In genomic region chr19:48632692-48633147, GRCh38 we compare ENCODE assay signal across 9 cellular contexts. TPM values are rescaled to one million over a fixed set of nuclear protein-coding genes. Genes with fewer than 3 reads are reported as not detected.
A peak's percentile ranks its signal among the peaks of the same experiment; 100 is the strongest.
DNase-seq lines count a peak whose midpoint lies in the region; ATAC-seq and TF ChIP-seq lines count a peak whose summit lies in the region.
"Had no signal": no experiment of that assay in that cellular context is flagged by ENCODE, and none has a peak within 500 bp of the region (broad histone marks: within the 10 kb centered on the region; RNA-seq: fewer than 3 reads in every experiment).

No MANE protein-coding gene starts in this region.

- peak in 1 of 5 donors; percentile 13 for DNase-seq in CD4-positive, alpha-beta memory T cell
- peak; percentile 74 for DNase-seq in MV-4-11 (lab: John Stamatoyannopoulos, UW)
- DNase-seq in chondrocyte (ENCODE audit: low spot score): no peak
- no peak for DNase-seq in neural progenitor cell (ENCODE audit: low spot score)
- no peak for DNase-seq in cerebellum (ENCODE audit: low spot score)
- no peak for DNase-seq in mesenteric fat pad (ENCODE audit: low spot score)
- DNase-seq: stimulated activated CD4-positive, alpha-beta T cell treated with anti-CD3 and anti-CD28 coated beads, Interleukin-4, amount 100 ng/mL, for 1 hour had no signal

- H2AFZ ChIP-seq in neural progenitor cell (replicated peaks): no peak overlapping the region

- H3K9me3 ChIP-seq in CD4-positive, alpha-beta memory T cell (ENCODE audit: control insufficient read depth in 1 of 2, low read length in 2 of 2): no peaks in the 10 kb centered on the region
- H3K9me3 ChIP-seq in neural progenitor cell (ENCODE audit: low read depth): no peaks in the 10 kb centered on the region

- H3K27ac ChIP-seq in CD4-positive, alpha-beta memory T cell (ENCODE audit: low read depth, low read length): peak overlapping the region; percentile 88
- no peak overlapping the region for H3K27ac ChIP-seq in neural progenitor cell

- peaks cover 14 to 50% of the 10 kb centered on the region in 2 donors for H3K36me3 Mint-ChIP-seq in CD4-positive, alpha-beta memory T cell
- H3K36me3 Mint-ChIP-seq in chondrocyte (ENCODE audit: low read depth) (no peaks in the 10 kb centered on the region), neural progenitor cell (peaks cover 2% of the 10 kb centered on the region)

- ATAC-seq in HG03521 (IDR thresholded peaks at IDR 0.05; ENCODE audit: unreplicated experiment) (no peak), GM19467 (IDR thresholded peaks at IDR 0.05; ENCODE audit: unreplicated experiment) (no peak)

- POLR2A ChIA-PET in CD4-positive, alpha-beta memory T cell (lab: Charles Lee; ENCODE audit: partially characterized antibody): interaction anchor here (0.9 to 6.4 kb wide), 5 partner anchors 9 to 19 kb away, joined by 3 to 76 read pairs (median 32); partner anchors contain the start of genes CA11, RPL18 and SPHK2

- peaks cover 35% of the 10 kb centered on the region for H3K36me3 ChIP-seq in CD4-positive, alpha-beta memory T cell (ENCODE audit: insufficient read depth, low read length)
- no peaks in the 10 kb centered on the region for H3K36me3 ChIP-seq in neural progenitor cell

- H3K9me3 Mint-ChIP-seq in CD4-positive, alpha-beta memory T cell: no peaks in the 10 kb centered on the region
- H3K9me3 Mint-ChIP-seq in chondrocyte (ENCODE audit: low read depth) (no peaks in the 10 kb centered on the region), neural progenitor cell (no peaks in the 10 kb centered on the region)

- peaks cover 4 to 41% (median 22%) of the 10 kb centered on the region in 4 donors for H3K4me1 Mint-ChIP-seq in CD4-positive, alpha-beta memory T cell
- H3K4me1 Mint-ChIP-seq in chondrocyte (ENCODE audit: low read depth) (peaks cover 47% of the 10 kb centered on the region), neural progenitor cell (peaks cover 58% of the 10 kb centered on the region)

- no peak overlapping the region for H3K4me2 ChIP-seq in neural progenitor cell

- intact Hi-C loops in CD4-positive, alpha-beta memory T cell (cut with micrococcal nuclease): no loop called here

- peaks cover 35% of the 10 kb centered on the region for H4K20me1 ChIP-seq in neural progenitor cell (ENCODE audit: low read depth)

- H3K4me3 ChIP-seq in CD4-positive, alpha-beta memory T cell (ENCODE audit: low read length in 2 of 2): no peak overlapping the region
- no peak overlapping the region for H3K4me3 ChIP-seq in neural progenitor cell

- H3K4me1 ChIP-seq in CD4-positive, alpha-beta memory T cell (ENCODE audit: insufficient read depth, low read length): peaks cover 28% of the 10 kb centered on the region
- peaks cover 23% of the 10 kb centered on the region for H3K4me1 ChIP-seq in neural progenitor cell

- H3K27ac Mint-ChIP-seq in CD4-positive, alpha-beta memory T cell: peak overlapping the region in 5 of 7 donors; percentile 17 to 73 (median 52)
- H3K27ac Mint-ChIP-seq in chondrocyte (ENCODE audit: unreplicated experiment): peak overlapping the region; percentile 5
- no peak overlapping the region for H3K27ac Mint-ChIP-seq in neural progenitor cell

- TF ChIP-seq CTCF in chondrocyte (IDR thresholded peaks at IDR 0.05): no peak
- no peak for TF ChIP-seq CTCF in neural progenitor cell (IDR thresholded peaks at IDR 0.05)

- no peaks in the 10 kb centered on the region for H3K27me3 Mint-ChIP-seq in CD4-positive, alpha-beta memory T cell
- H3K27me3 Mint-ChIP-seq in chondrocyte (ENCODE audit: low read depth): no peaks in the 10 kb centered on the region
- H3K27me3 Mint-ChIP-seq in neural progenitor cell (ENCODE audit: insufficient read depth, low read depth): peaks cover 7% of the 10 kb centered on the region

- CTCF ChIA-PET in CD4-positive, alpha-beta memory T cell (lab: Charles Lee; ENCODE audit: partially characterized antibody): interaction anchor here (1.6 to 2.6 kb wide), 3 partner anchors 13 to 24 kb away, joined by 4 to 16 read pairs (median 6); partner anchors contain the start of gene CA11

- H3K9ac ChIP-seq in neural progenitor cell: no peak overlapping the region

- H3K4me3 Mint-ChIP-seq in CD4-positive, alpha-beta memory T cell: peak overlapping the region in 3 of 8 donors; percentile 21 to 46 (median 26)
- H3K4me3 Mint-ChIP-seq in chondrocyte (ENCODE audit: unreplicated experiment): no peak overlapping the region
- peak overlapping the region; percentile 54 for H3K4me3 Mint-ChIP-seq in neural progenitor cell

- H3F3A ChIP-seq in neural progenitor cell (ENCODE audit: low read depth): peaks cover 67% of the 10 kb centered on the region

- peaks cover 10% of the 10 kb centered on the region for H3K79me2 ChIP-seq in neural progenitor cell (ENCODE audit: low read depth)

- no peaks in the 10 kb centered on the region for H3K27me3 ChIP-seq in CD4-positive, alpha-beta memory T cell (ENCODE audit: insufficient read depth, low read length)
- H3K27me3 ChIP-seq in neural progenitor cell: no peaks in the 10 kb centered on the region

RNA-seq across cellular contexts. Expression of gene DBP, which starts 4.5 kb away (rescaled TPM):
- total RNA-seq in CD4-positive, alpha-beta memory T cell: 10 to 100 TPM; 62.6 to 69.5 TPM
- 100 to 1,000 TPM in 1 of 2 donors, 10 to 100 TPM in 1; 37.4 to 113 TPM for polyA plus RNA-seq in CD4-positive, alpha-beta memory T cell
- 2.1 to 6.2 TPM (median 3.9 TPM) in 3 replicates for total RNA-seq in chondrocyte
- total RNA-seq in neural progenitor cell (ENCODE audit: low replicate concordance): 7.4 and 10.3 TPM in 2 replicates
- 3.2 TPM for total RNA-seq in cerebellum
- 1.4 TPM for total RNA-seq in mesenteric fat pad

RNA-seq across cellular contexts. Expression of gene CA11, which starts 13.3 kb away (rescaled TPM):
- total RNA-seq in CD4-positive, alpha-beta memory T cell: 10 to 100 TPM; 13.7 to 15.4 TPM
- 1 to 10 TPM; 5.0 to 9.4 TPM for polyA plus RNA-seq in CD4-positive, alpha-beta memory T cell
- total RNA-seq in chondrocyte (8.1 to 14.1 TPM (median 9.1 TPM) in 3 replicates), neural progenitor cell (ENCODE audit: low replicate concordance) (12.6 and 49.8 TPM in 2 replicates), cerebellum (13.6 TPM), mesenteric fat pad (3.3 TPM)

RNA-seq across cellular contexts. Expression of gene SPHK2, which starts 13.4 kb away (rescaled TPM):
- total RNA-seq in CD4-positive, alpha-beta memory T cell: 10 to 100 TPM; 25.0 to 29.1 TPM
- 1 to 10 TPM; 6.0 to 8.4 TPM for polyA plus RNA-seq in CD4-positive, alpha-beta memory T cell
- total RNA-seq in chondrocyte (18.6 to 26.5 TPM (median 20.7 TPM) in 3 replicates), neural progenitor cell (ENCODE audit: low replicate concordance) (7.2 and 46.1 TPM in 2 replicates), cerebellum (9.8 TPM), mesenteric fat pad (14.0 TPM)

RNA-seq across cellular contexts. Expression of gene RPL18, which starts 13.7 kb away (rescaled TPM):
- total RNA-seq in CD4-positive, alpha-beta memory T cell: 1,000 to 10,000 TPM; 2,357 to 2,448 TPM
- polyA plus RNA-seq in CD4-positive, alpha-beta memory T cell: 1,000 to 10,000 TPM; 2,084 to 2,180 TPM
- total RNA-seq in chondrocyte: 727 to 753 TPM (median 751 TPM) in 3 replicates
- total RNA-seq in neural progenitor cell (ENCODE audit: low replicate concordance): 1,962 and 2,391 TPM in 2 replicates
- total RNA-seq in cerebellum: 670 TPM
- total RNA-seq in mesenteric fat pad: 876 TPM

RNA-seq across cellular contexts. Expression of gene FAM83E, which starts 17.8 kb away (rescaled TPM):
- total RNA-seq in CD4-positive, alpha-beta memory T cell: 1 to 10 TPM; 4.3 to 5.3 TPM
- polyA plus RNA-seq in CD4-positive, alpha-beta memory T cell: not detected
- total RNA-seq in chondrocyte (0.38 to 0.77 TPM (median 0.67 TPM) in 3 replicates), neural progenitor cell (ENCODE audit: low replicate concordance) (0.06 and 2.6 TPM in 2 replicates), cerebellum (not detected), mesenteric fat pad (0.71 TPM)
